20 cellular contexts compared by ENCODE assay signal in genomic region chr2:84532291-84532690, GRCh38. TPM values are rescaled to one million over a fixed set of nuclear protein-coding genes. Genes with fewer than 3 reads are reported as not detected.
"Had no signal": no experiment of that assay in that cellular context is flagged by ENCODE, and none has a peak within 500 bp of the region (broad histone marks: within the 10 kb centered on the region; RNA-seq: fewer than 3 reads in every experiment).

No MANE protein-coding gene starts in this region.

- H3K4me3 ChIP-seq: MG63 had no signal

- ATAC-seq: Panc1 had no signal

- H3K27ac ChIP-seq: RWPE1 had no signal

- DNase-seq: KBM-7, MG63, NCI-H1092 treated with DMSO at 0.1 percent for 48 hours, NCI-H1436, NCI-H187, NCI-H2029, NCI-H2081 treated with DMSO at 0.1 percent for 48 hours, NCI-H2171, NCI-H226, NCI-H446, NCI-H510A, NCI-H524 treated with DMSO at 0.1 percent for 48 hours, NCI-H69, NCI-H774, SHP77, SK-N-SH, SW 1271 had no signal

RNA-seq across cellular contexts. Expression of gene DNAH6, which starts 16.0 kb away (rescaled TPM):
- total RNA-seq: LHCN-M2 had no signal
